Comparison of ENCODE assay signal across 8 cellular contexts in genomic region chr3:141454906-141455602, GRCh38. TPM values are rescaled to one million over a fixed set of nuclear protein-coding genes. Genes with fewer than 3 reads are reported as not detected.
DNase-seq lines count a peak whose midpoint lies in the region; ATAC-seq and TF ChIP-seq lines count a peak whose summit lies in the region.

No MANE protein-coding gene starts in this region.

- H3K4me3 ChIP-seq in RWPE2 (ENCODE audit: severe bottlenecking): no peak overlapping the region
- H3K4me3 ChIP-seq in testis: peak overlapping the region in 1 of 2 donors; percentile 6

- no peak overlapping the region for H3K27ac ChIP-seq in RWPE2 (ENCODE audit: poor library complexity, severe bottlenecking)
- peak overlapping the region in 1 of 2 donors; percentile 26 for H3K27ac ChIP-seq in testis

- no peaks in the 10 kb centered on the region for H3K4me1 ChIP-seq in RWPE2 (ENCODE audit: insufficient read depth, poor library complexity, severe bottlenecking)
- peaks cover 13% of the 10 kb centered on the region for H3K4me1 ChIP-seq in testis

- TF ChIP-seq CTCF in RWPE2 (IDR thresholded peaks at IDR 0.05; ENCODE audit: poor library complexity, severe bottlenecking) (peak; percentile 84), testis (IDR thresholded peaks at IDR 0.05) (peak; percentile 54 to 61 (median 58))

- no peaks in the 10 kb centered on the region for H3K27me3 Mint-ChIP-seq in central memory CD8-positive, alpha-beta T cell

- peaks cover 12% of the 10 kb centered on the region for H3K4me1 Mint-ChIP-seq in central memory CD8-positive, alpha-beta T cell

- peak; percentile 61 for ATAC-seq in GM21717 (IDR thresholded peaks at IDR 0.05; ENCODE audit: unreplicated experiment)
- ATAC-seq in RWPE2 (ENCODE audit: low read depth): peak; percentile 71
- ATAC-seq in central memory CD8-positive, alpha-beta T cell (replicated peaks; ENCODE audit: extremely low read depth, poor library complexity, severe bottlenecking): peak; percentile 63

- H3K9me3 ChIP-seq in RWPE2 (ENCODE audit: severe bottlenecking): no peaks in the 10 kb centered on the region
- H3K9me3 ChIP-seq in testis: no peaks in the 10 kb centered on the region

- H3K27me3 ChIP-seq in RWPE2 (ENCODE audit: insufficient read depth, poor library complexity, severe bottlenecking) (no peaks in the 10 kb centered on the region), testis (no peaks in the 10 kb centered on the region)

- H3K36me3 ChIP-seq in RWPE2 (ENCODE audit: low read depth) (no peaks in the 10 kb centered on the region), testis (ENCODE audit: low read depth, missing control alignments) (no peaks in the 10 kb centered on the region)

- intact Hi-C loops in testis (cut with DNase I; ENCODE audit: low total_unique reads): no loop called here

- H3K36me3 Mint-ChIP-seq in central memory CD8-positive, alpha-beta T cell (ENCODE audit: insufficient read depth): peaks cover 4% of the 10 kb centered on the region

- H3K27ac Mint-ChIP-seq in central memory CD8-positive, alpha-beta T cell (ENCODE audit: low read depth): no peak overlapping the region

- DNase-seq in EH (ENCODE audit: low read depth) (peak; percentile 86), MV-4-11 (lab: John Stamatoyannopoulos, UW) (peak; percentile 57), RWPE2 (ENCODE audit: low spot score) (no peak), kidney tubule cell (ENCODE audit: low spot score) (peak; percentile 86), testis (no peak), middle frontal gyrus (ENCODE audit: extremely low spot score, low spot score) (no peak)
- DNase-seq in central memory CD8-positive, alpha-beta T cell (ENCODE audit: low spot score in 2 of 2): peak in 1 of 2 donors; percentile 13

- no peaks in the 10 kb centered on the region for H3K9me3 Mint-ChIP-seq in central memory CD8-positive, alpha-beta T cell

- H3K4me3 Mint-ChIP-seq in central memory CD8-positive, alpha-beta T cell: no peak overlapping the region

- no peak for TF ChIP-seq POLR2A in testis (IDR thresholded peaks at IDR 0.05)

- WGBS in testis, 2 donors: 59 to 61% methylated on average over 18 to 20 of the region's 20 CpGs

RNA-seq across cellular contexts. Expression of gene RASA2, which starts 31.8 kb away (rescaled TPM):
- 10 to 100 TPM; 16.2 to 18.3 TPM for total RNA-seq in testis
- polyA plus RNA-seq in testis (ENCODE audit: insufficient read depth, low read depth, low replicate concordance): 18.2 TPM

Comparison
In these comparisons a context has a peak if more than half of its experiments do, and no peak if none do; other contexts are left out.
1. DNase-seq: peak in EH (single experiment), MV-4-11 (single experiment) and kidney tubule cell (single experiment); none in RWPE2 (single experiment), testis (single experiment) and middle frontal gyrus (single experiment).
2. Peak in every context shown above with its lines, with median percentiles within 50 percentile points of each other: ATAC-seq.